In the genomic region with DNA sequence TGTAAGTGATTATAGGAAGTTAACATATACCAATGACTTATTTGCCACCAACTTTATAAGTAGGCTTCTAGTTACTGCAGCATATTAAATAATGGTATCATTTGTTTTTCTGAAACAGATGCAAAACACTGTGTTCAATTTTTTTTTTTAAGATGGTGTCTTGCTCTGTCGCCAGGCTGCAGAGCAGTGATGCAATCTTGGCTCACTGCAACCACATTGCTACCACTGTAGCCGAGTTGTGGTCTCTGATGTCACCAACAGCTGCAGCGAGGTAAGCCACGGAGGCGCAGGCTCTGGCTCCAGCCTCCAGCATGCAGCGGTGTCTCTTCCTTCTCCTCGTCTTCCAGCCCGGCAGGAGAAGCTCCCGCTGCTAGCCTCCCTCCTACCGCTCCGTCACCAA, we compare ENCODE assay signal across 3 cellular contexts. TPM values are rescaled to one million over a fixed set of nuclear protein-coding genes. Genes with fewer than 3 reads are reported as not detected.
"Had no signal": no experiment of that assay in that cellular context is flagged by ENCODE, and none has a peak within 500 bp of the region (broad histone marks: within the 10 kb centered on the region; RNA-seq: fewer than 3 reads in every experiment).

No MANE protein-coding gene starts in this region.

RNA-seq across cellular contexts. Expression of gene ANKRD20A1, which starts 26.6 kb away (rescaled TPM):
- total RNA-seq: activated CD8-positive, alpha-beta memory T cell treated with anti-CD3 and anti-CD28 coated beads for 36 hours; naive thymus-derived CD8-positive, alpha-beta T cell had no signal
- polyA plus RNA-seq: foreskin keratinocyte had no signal
